In genomic region chr7:4683884-4684565, GRCh38 we compare ENCODE assay signal across 8 cellular contexts. TPM values are rescaled to one million over a fixed set of nuclear protein-coding genes. Genes with fewer than 3 reads are reported as not detected.
DNase-seq lines count a peak whose midpoint lies in the region; ATAC-seq, FAIRE-seq and TF ChIP-seq lines count a peak whose summit lies in the region.

No MANE protein-coding gene starts in this region.

- TF ChIP-seq POLR2A in GM12892 (IDR thresholded peaks at IDR 0.05; ENCODE audit: low read depth, low read length): 0 out of 2 replicates have a peak, but pooled peaks have one; percentile 28

- H3K4me3 Mint-ChIP-seq in activated CD4-positive, alpha-beta memory T cell treated with anti-CD3 and anti-CD28 coated beads, Interleukin-2, amount 10 ng/mL, durations not matched to agents 7 days and 5 days: peak overlapping the region; percentile 98
- peak overlapping the region; percentile 99 for H3K4me3 Mint-ChIP-seq in endothelial cell (ENCODE audit: unreplicated experiment)

- H3K36me3 ChIP-seq in KOPT-K1 (ENCODE audit: insufficient read depth, low read length) (peaks cover 15% of the 10 kb centered on the region), mucosa of rectum (ENCODE audit: control insufficient read depth in 2 of 2, insufficient read depth in 2 of 2, low read length in 2 of 2) (peaks cover 0 to 6% of the 10 kb centered on the region in 2 donors), thoracic aorta (no peaks in the 10 kb centered on the region)

- peaks cover 26% of the 10 kb centered on the region for H3K4me1 Mint-ChIP-seq in activated CD4-positive, alpha-beta memory T cell treated with anti-CD3 and anti-CD28 coated beads, Interleukin-2, amount 10 ng/mL, durations not matched to agents 7 days and 5 days
- peaks cover 24% of the 10 kb centered on the region for H3K4me1 Mint-ChIP-seq in endothelial cell (ENCODE audit: unreplicated experiment)

- H3K27ac ChIP-seq in 22Rv1: peak overlapping the region; percentile 72
- peak overlapping the region; percentile 76 for H3K27ac ChIP-seq in KOPT-K1 (ENCODE audit: low read depth, low read length, poor library complexity, severe bottlenecking)
- H3K27ac ChIP-seq in mucosa of rectum (ENCODE audit: low read depth in 2 of 2, low read length in 2 of 2): peak overlapping the region; percentile 92 to 93
- peak overlapping the region; percentile 78 to 85 for H3K27ac ChIP-seq in thoracic aorta

- H3K4me1 ChIP-seq in mucosa of rectum (ENCODE audit: control insufficient read depth in 2 of 2, insufficient read depth in 2 of 2, low read length in 2 of 2) (peaks cover 14 to 20% of the 10 kb centered on the region in 2 donors), thoracic aorta (ENCODE audit: control insufficient read depth in 1 of 2, low read depth in 2 of 2) (peaks cover 11 to 43% of the 10 kb centered on the region in 2 donors)

- POLR2A ChIA-PET in activated CD4-positive, alpha-beta memory T cell treated with anti-CD3 and anti-CD28 coated beads, Interleukin-2, amount 10 ng/mL, durations not matched to agents 7 days and 5 days (lab: Charles Lee): interaction anchor here (2.1 to 6.6 kb wide), 3 partner anchors 42 to 91 kb away, joined by 23 to 153 read pairs (median 25); partner anchors contain the start of gene AP5Z1

- DNase-seq in GM12892 (ENCODE audit: insufficient read length): no peak
- DNase-seq in activated CD4-positive, alpha-beta memory T cell treated with anti-CD3 and anti-CD28 coated beads, Interleukin-2, amount 10 ng/mL, durations not matched to agents 7 days and 5 days: peak; percentile 49
- no peak for DNase-seq in endothelial cell (ENCODE audit: low spot score)
- DNase-seq in thoracic aorta (ENCODE audit: low spot score): no peak

- H3K4me3 ChIP-seq in mucosa of rectum (ENCODE audit: low read length in 2 of 2): peak overlapping the region; percentile 72 to 86
- peak overlapping the region; percentile 97 for H3K4me3 ChIP-seq in thoracic aorta

- H3K27me3 ChIP-seq in mucosa of rectum (ENCODE audit: control insufficient read depth in 2 of 2, insufficient read depth in 2 of 2, low read length in 2 of 2) (no peaks in the 10 kb centered on the region), thoracic aorta (replicated peaks; ENCODE audit: insufficient read depth) (no peaks in the 10 kb centered on the region)

- CTCF ChIA-PET in activated CD4-positive, alpha-beta memory T cell treated with anti-CD3 and anti-CD28 coated beads, Interleukin-2, amount 10 ng/mL, durations not matched to agents 7 days and 5 days (lab: Charles Lee): interaction anchor here (0.8 to 3.3 kb wide), 3 partner anchors 42 to 72 kb away, joined by 3 to 35 read pairs (median 3); no protein-coding TSS in a partner anchor

- no peaks in the 10 kb centered on the region for H3K27me3 Mint-ChIP-seq in activated CD4-positive, alpha-beta memory T cell treated with anti-CD3 and anti-CD28 coated beads, Interleukin-2, amount 10 ng/mL, durations not matched to agents 7 days and 5 days
- H3K27me3 Mint-ChIP-seq in endothelial cell (ENCODE audit: unreplicated experiment): peaks cover 8% of the 10 kb centered on the region

- no peaks in the 10 kb centered on the region for H3K9me3 Mint-ChIP-seq in activated CD4-positive, alpha-beta memory T cell treated with anti-CD3 and anti-CD28 coated beads, Interleukin-2, amount 10 ng/mL, durations not matched to agents 7 days and 5 days
- no peaks in the 10 kb centered on the region for H3K9me3 Mint-ChIP-seq in endothelial cell (ENCODE audit: unreplicated experiment)

- H3K9ac ChIP-seq in mucosa of rectum (ENCODE audit: low read depth in 1 of 2, low read length in 2 of 2): peak overlapping the region; percentile 88 to 90

- ATAC-seq in thoracic aorta (ENCODE audit: insufficient number of reproducible peaks, low FRiP score, low read depth) (no peak), HG03045 (IDR thresholded peaks at IDR 0.05; ENCODE audit: unreplicated experiment) (no peak)

- H3K36me3 Mint-ChIP-seq in activated CD4-positive, alpha-beta memory T cell treated with anti-CD3 and anti-CD28 coated beads, Interleukin-2, amount 10 ng/mL, durations not matched to agents 7 days and 5 days (ENCODE audit: low read depth): peaks cover 15% of the 10 kb centered on the region
- peaks cover 18% of the 10 kb centered on the region for H3K36me3 Mint-ChIP-seq in endothelial cell (ENCODE audit: low read depth, unreplicated experiment)

- FAIRE-seq in GM12892 (lab: Jason Lieb, UNC): peak; percentile 78

- peak overlapping the region; percentile 99 for H3K27ac Mint-ChIP-seq in activated CD4-positive, alpha-beta memory T cell treated with anti-CD3 and anti-CD28 coated beads, Interleukin-2, amount 10 ng/mL, durations not matched to agents 7 days and 5 days
- H3K27ac Mint-ChIP-seq in endothelial cell (ENCODE audit: unreplicated experiment): peak overlapping the region; percentile 91

- TF ChIP-seq CTCF in 22Rv1 (IDR thresholded peaks at IDR 0.05) (no peak), endothelial cell (IDR thresholded peaks at IDR 0.05; ENCODE audit: unreplicated experiment) (no peak), thoracic aorta (IDR thresholded peaks at IDR 0.05) (no peak)

- H3K9me3 ChIP-seq in KOPT-K1 (ENCODE audit: insufficient read depth, low read length, poor library complexity, severe bottlenecking): no peaks in the 10 kb centered on the region
- H3K9me3 ChIP-seq in mucosa of rectum (ENCODE audit: control insufficient read depth in 2 of 2, low read length in 2 of 2): no peaks in the 10 kb centered on the region
- no peaks in the 10 kb centered on the region for H3K9me3 ChIP-seq in thoracic aorta

RNA-seq across cellular contexts. Expression of gene FOXK1, which starts 1.9 kb away (rescaled TPM):
- 7.0 TPM for polyA plus RNA-seq in GM12892 (2012; ENCODE audit: missing spikeins)
- 10 to 100 TPM; 32.7 to 33.2 TPM for total RNA-seq in activated CD4-positive, alpha-beta memory T cell treated with anti-CD3 and anti-CD28 coated beads, Interleukin-2, amount 10 ng/mL, durations not matched to agents 7 days and 5 days
- total RNA-seq in endothelial cell (ENCODE audit: unreplicated experiment) (73.8 TPM), thoracic aorta (10 to 100 TPM; 34.3 to 62.4 TPM)
